In the genomic region with DNA sequence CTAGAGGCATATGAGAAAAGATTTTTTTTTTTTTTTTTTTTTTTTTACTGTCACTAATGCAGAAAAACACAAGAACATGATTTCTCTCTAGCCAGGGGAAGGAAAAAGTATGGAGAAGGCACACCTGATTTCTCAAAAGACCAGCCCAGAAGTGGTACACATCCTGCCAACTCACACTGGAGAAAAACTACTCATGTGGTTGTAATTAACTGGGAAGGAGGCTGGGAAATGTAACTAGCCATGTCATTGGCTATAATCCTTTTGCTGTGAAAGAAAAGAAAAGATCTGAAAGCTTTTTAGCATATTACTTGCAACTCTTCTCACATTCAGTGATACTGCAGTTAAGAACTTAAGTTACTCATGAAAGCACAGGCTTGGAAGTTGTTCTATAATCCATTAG, we compare ENCODE assay signal across 17 cellular contexts.
DNase-seq lines count a peak whose midpoint lies in the region; TF ChIP-seq lines count a peak whose summit lies in the region.
"Had no signal": no experiment of that assay in that cellular context is flagged by ENCODE, and none has a peak within 500 bp of the region (broad histone marks: within the 10 kb centered on the region; RNA-seq: fewer than 3 reads in every experiment).

No MANE protein-coding gene starts in this region.

- no peak overlapping the region for H3K4me3 ChIP-seq in HFF-Myc (replicated peaks; ENCODE audit: low read depth, low read length)
- H3K4me3 ChIP-seq in HAP-1 = no peak overlapping the region
- H3K4me3 ChIP-seq: BLaER1 had no signal

- no peaks in the 10 kb centered on the region for H3K9me3 ChIP-seq in HAP-1

- DNase-seq in EH (ENCODE audit: low read depth) (peak; percentile 14), HFF-Myc (ENCODE audit: extremely low read depth, low read depth) (peak; percentile 26), fibroblast of peridontal ligament (ENCODE audit: extremely low read depth) (peak; percentile 61), renal cortical epithelial cell (ENCODE audit: low read depth) (peak; percentile 42), HAP-1 (ENCODE audit: low spot score in 2 of 2) (no peak), MV-4-11 (lab: John Stamatoyannopoulos, UW) (no peak), DMS114 treated with DMSO at 0.1 percent for 48 hours (lab: John Stamatoyannopoulos, UW; ENCODE audit: unreplicated experiment) (no peak)
- DNase-seq: AML-193; Caco-2; CD8-positive, alpha-beta memory T cell; DMS53; GOT3; H9; HFFc6; IMR-90; KBM-7 had no signal

- no peak for TF ChIP-seq CTCF in HFF-Myc (IDR thresholded peaks at IDR 0.05; ENCODE audit: low read depth, low read length, missing control alignments)

- no peaks in the 10 kb centered on the region for H3K27me3 ChIP-seq in HAP-1 (ENCODE audit: low read depth)
- H3K27me3 ChIP-seq: BLaER1 had no signal

- no peaks in the 10 kb centered on the region for H3K36me3 ChIP-seq in HAP-1 (replicated peaks)
- H3K36me3 ChIP-seq: BLaER1 had no signal

- H3K4me1 ChIP-seq in HAP-1 = peaks cover 12% of the 10 kb centered on the region

- in situ Hi-C loops in HAP-1 (cut with MboI; ENCODE audit: low sequenced_read_pairs) = no loop called here

Comparison
In these comparisons a context has a peak if more than half of its experiments do, and no peak if none do; other contexts are left out.
1. DNase-seq: peak in EH (single experiment), HFF-Myc (single experiment), fibroblast of peridontal ligament (single experiment) and renal cortical epithelial cell (single experiment); none in HAP-1 (0 of 2), MV-4-11 (single experiment) and DMS114 treated with DMSO at 0.1 percent for 48 hours (single experiment).